ENCODE assay signal across 8 cellular contexts in the genomic region with DNA sequence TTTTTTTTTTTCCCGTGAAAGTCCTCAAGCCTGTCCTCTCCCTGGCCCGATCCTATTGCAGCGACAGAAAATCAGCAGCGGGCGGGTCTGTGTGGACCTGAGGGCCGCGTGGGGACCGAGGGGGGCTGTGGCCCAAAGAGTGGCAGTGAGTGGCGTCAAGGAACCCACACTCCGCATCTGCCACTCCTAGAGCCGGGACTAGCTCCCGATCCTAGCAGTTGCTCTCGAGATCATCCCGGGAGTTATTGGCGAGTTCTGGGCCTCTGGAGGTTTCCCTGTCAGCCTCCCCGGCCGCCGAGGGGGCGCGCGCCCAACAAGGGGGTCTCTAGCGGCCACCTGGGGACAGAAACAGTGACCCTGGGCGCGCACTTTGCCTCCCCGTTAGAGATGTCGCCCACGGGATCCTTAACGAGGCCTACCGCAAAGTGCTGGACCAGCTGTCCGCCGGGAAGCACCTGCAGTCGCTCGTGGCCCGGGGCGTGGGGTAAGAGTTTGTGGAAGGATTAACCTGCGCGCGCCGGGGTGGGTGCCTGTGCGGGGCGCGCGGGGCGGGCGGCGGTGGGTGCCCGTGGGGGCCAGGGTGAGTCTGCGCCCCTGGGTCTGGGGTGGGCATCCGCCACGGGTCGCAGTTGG. TPM values are rescaled to one million over a fixed set of nuclear protein-coding genes. Genes with fewer than 3 reads are reported as not detected.
DNase-seq lines count a peak whose midpoint lies in the region; ATAC-seq and TF ChIP-seq lines count a peak whose summit lies in the region.

No MANE protein-coding gene starts in this region.

- ATAC-seq in natural killer cell treated with Interleukin-12 subunit alpha and Interleukin-12 subunit beta and Interleukin-15 and Interleukin-18, amount 100 ng/mL, for 72 hours = peak in 1 of 2 donors; percentile 32
- no peak for ATAC-seq in GM21390 (IDR thresholded peaks at IDR 0.05; ENCODE audit: unreplicated experiment)
- no peak for ATAC-seq in HG02970 (IDR thresholded peaks at IDR 0.05; ENCODE audit: low FRiP score, unreplicated experiment)

- peaks cover 29% of the 10 kb centered on the region for H3K27me3 Mint-ChIP-seq in HFFc6 (ENCODE audit: insufficient read depth)
- peaks cover 51 to 70% of the 10 kb centered on the region in 2 donors for H3K27me3 Mint-ChIP-seq in natural killer cell treated with Interleukin-12 subunit alpha and Interleukin-12 subunit beta and Interleukin-15 and Interleukin-18, amount 100 ng/mL, for 72 hours

- DNase-seq in A673 (ENCODE audit: low spot score) (no peak), HFFc6 (no peak), dorsolateral prefrontal cortex (no peak), NCI-H1048 (lab: John Stamatoyannopoulos, UW) (no peak)
- no peak for DNase-seq in natural killer cell treated with Interleukin-12 subunit alpha and Interleukin-12 subunit beta and Interleukin-15 and Interleukin-18, amount 100 ng/mL, for 72 hours (ENCODE audit: low spot score)
- DNase-seq in stimulated activated CD4-positive, alpha-beta T cell treated with anti-CD3 and anti-CD28 coated beads, Interleukin-1b, Interleukin-23, amount 100 ng/mL, for 48 hours = no peak

- no peaks in the 10 kb centered on the region for H3K9me3 ChIP-seq in A673 (ENCODE audit: low read depth, low read length, poor library complexity, severe bottlenecking)

- H3K9me3 Mint-ChIP-seq in HFFc6 = no peaks in the 10 kb centered on the region
- no peaks in the 10 kb centered on the region for H3K9me3 Mint-ChIP-seq in natural killer cell treated with Interleukin-12 subunit alpha and Interleukin-12 subunit beta and Interleukin-15 and Interleukin-18, amount 100 ng/mL, for 72 hours

- H3K27me3 ChIP-seq in A673 (replicated peaks; ENCODE audit: insufficient read depth, low read depth, low read length, poor library complexity) (peaks cover 100% of the 10 kb centered on the region), dorsolateral prefrontal cortex (peaks cover 17 to 100% (median 82%) of the 10 kb centered on the region in 45 donors)

- POLR2A ChIA-PET in A673 (lab: Charles Lee; ENCODE audit: low non-redundant PET) = no interaction called here

- BruUV-seq in A673 (replicated peaks; lab: Mats Ljungman, UMichigan) = no TSS peak

- peaks cover 6% of the 10 kb centered on the region for H3K4me1 Mint-ChIP-seq in HFFc6 (ENCODE audit: low read depth)
- peaks cover 5 to 13% of the 10 kb centered on the region in 2 donors for H3K4me1 Mint-ChIP-seq in natural killer cell treated with Interleukin-12 subunit alpha and Interleukin-12 subunit beta and Interleukin-15 and Interleukin-18, amount 100 ng/mL, for 72 hours (ENCODE audit: low read depth in 2 of 2)

- no peak overlapping the region for H3K27ac Mint-ChIP-seq in HFFc6
- H3K27ac Mint-ChIP-seq in natural killer cell treated with Interleukin-12 subunit alpha and Interleukin-12 subunit beta and Interleukin-15 and Interleukin-18, amount 100 ng/mL, for 72 hours = no peak overlapping the region

- no peak for TF ChIP-seq CTCF in A673 (conservative IDR thresholded peaks at IDR 0.05; ENCODE audit: low read depth, low read length)
- no peak for TF ChIP-seq CTCF in HFFc6 (IDR thresholded peaks at IDR 0.05)
- TF ChIP-seq CTCF in dorsolateral prefrontal cortex (IDR thresholded peaks at IDR 0.05 in 54 of 56, conservative IDR thresholded peaks at IDR 0.05 in 2 of 56; ENCODE audit: low read depth in 1 of 56, partially characterized antibody in 56 of 56) = no peak

- H3K4me3 ChIP-seq in A673 (ENCODE audit: low read depth, low read length, poor library complexity, severe bottlenecking) (peak overlapping the region; percentile 2), dorsolateral prefrontal cortex (peak overlapping the region; percentile 33 to 73 (median 54))

- CTCF ChIA-PET in A673 (lab: Charles Lee) = no interaction called here

- peak overlapping the region; percentile 74 for H3K4me3 Mint-ChIP-seq in HFFc6
- peak overlapping the region; percentile 68 for H3K4me3 Mint-ChIP-seq in natural killer cell treated with Interleukin-12 subunit alpha and Interleukin-12 subunit beta and Interleukin-15 and Interleukin-18, amount 100 ng/mL, for 72 hours

- H3K27ac ChIP-seq in A673 (ENCODE audit: low read depth, low read length, poor library complexity, severe bottlenecking) (no peak overlapping the region), dorsolateral prefrontal cortex (peak overlapping the region in 22 of 59 donors; percentile 0 to 76 (median 49))

- intact Hi-C loops in A673 (cut with micrococcal nuclease; ENCODE audit: unreplicated experiment) = no loop called here
- intact Hi-C loops in dorsolateral prefrontal cortex (cut with DNase I) = no loop called here

- H3K4me1 ChIP-seq in A673 (ENCODE audit: insufficient read depth, low read length, poor library complexity, severe bottlenecking) = peaks cover 14% of the 10 kb centered on the region

- no peaks in the 10 kb centered on the region for H3K36me3 ChIP-seq in A673 (ENCODE audit: insufficient read depth, low read length, poor library complexity, severe bottlenecking)

- H3K36me3 Mint-ChIP-seq in HFFc6 (ENCODE audit: low read depth) = peaks cover 3% of the 10 kb centered on the region; the same call in 1 of the 2 replicates
- peaks cover 16% of the 10 kb centered on the region for H3K36me3 Mint-ChIP-seq in natural killer cell treated with Interleukin-12 subunit alpha and Interleukin-12 subunit beta and Interleukin-15 and Interleukin-18, amount 100 ng/mL, for 72 hours

RNA-seq across cellular contexts. Expression of a gene that starts 3.3 kb away (rescaled TPM):
- total RNA-seq in A673 (2021) (not detected in 2 replicates), dorsolateral prefrontal cortex (10 to 100 TPM in 73 of 120 experiments, 1 to 10 TPM in 47; 1.2 to 50.1 (median 11.6) TPM)
- total RNA-seq in HFFc6 (2021; fragmentation: NEBNext Ultra II Directional; extraction: Animal tissue kit (Norgen Biotek cat#: 25700)) = not detected
- total RNA-seq in natural killer cell treated with Interleukin-12 subunit alpha and Interleukin-12 subunit beta and Interleukin-15 and Interleukin-18, amount 100 ng/mL, for 72 hours = under 1 TPM in 1 of 2 donors, not detected in 1; 0.31 TPM
